ENCODE assay signal across 10 cellular contexts in the genomic region with DNA sequence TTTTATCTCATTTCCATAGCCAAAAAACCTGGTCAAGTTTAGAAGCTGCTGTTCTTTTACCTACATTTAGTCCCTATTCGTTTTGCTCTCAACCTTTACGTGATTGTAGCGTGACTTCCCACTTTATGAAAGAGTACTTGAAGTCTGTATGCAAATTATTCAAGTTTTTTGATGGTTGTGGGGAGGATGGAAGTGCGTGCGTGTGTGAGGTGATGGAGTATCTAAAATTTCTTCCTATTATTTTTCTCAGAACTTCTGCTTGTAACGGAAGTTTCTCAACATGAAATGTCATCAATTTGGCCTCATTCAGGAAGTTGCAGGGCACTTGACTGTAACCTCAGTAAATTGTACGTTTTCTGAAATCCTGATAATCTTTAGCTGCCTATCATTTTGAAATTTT.
DNase-seq lines count a peak whose midpoint lies in the region; ATAC-seq and TF ChIP-seq lines count a peak whose summit lies in the region.
"Had no signal": no experiment of that assay in that cellular context is flagged by ENCODE, and none has a peak within 500 bp of the region (broad histone marks: within the 10 kb centered on the region; RNA-seq: fewer than 3 reads in every experiment).

No MANE protein-coding gene starts in this region.

- H3K27ac ChIP-seq in gastroesophageal sphincter (no peak overlapping the region), suprapubic skin (no peak overlapping the region), psoas muscle (no peak overlapping the region)

- TF ChIP-seq CTCF in gastroesophageal sphincter (IDR thresholded peaks at IDR 0.05) (no peak), suprapubic skin (IDR thresholded peaks at IDR 0.05) (no peak), psoas muscle (IDR thresholded peaks at IDR 0.05) (no peak)

- ATAC-seq in GM21367 (IDR thresholded peaks at IDR 0.05; ENCODE audit: unreplicated experiment): peak; percentile 47
- peak; percentile 36 for ATAC-seq in gastroesophageal sphincter
- ATAC-seq in psoas muscle: no peak
- ATAC-seq: Panc1 had no signal

- H3K27me3 ChIP-seq in gastroesophageal sphincter (no peaks in the 10 kb centered on the region), suprapubic skin (no peaks in the 10 kb centered on the region), psoas muscle (ENCODE audit: insufficient read depth in 3 of 3, low read length in 2 of 3) (no peaks in the 10 kb centered on the region)

- H3K4me1 ChIP-seq in gastroesophageal sphincter: peaks cover 0 to 40% (median 3%) of the 10 kb centered on the region in 3 donors
- H3K4me1 ChIP-seq in suprapubic skin: no peaks in the 10 kb centered on the region
- no peaks in the 10 kb centered on the region for H3K4me1 ChIP-seq in psoas muscle

- TF ChIP-seq EP300 in gastroesophageal sphincter (IDR thresholded peaks at IDR 0.05): no peak
- TF ChIP-seq EP300 in suprapubic skin (IDR thresholded peaks at IDR 0.05): no peak

- intact Hi-C loops in psoas muscle (cut with DNase I): no loop called here

- H3K36me3 ChIP-seq in gastroesophageal sphincter: no peaks in the 10 kb centered on the region
- H3K36me3 ChIP-seq in suprapubic skin: no peaks in the 10 kb centered on the region
- no peaks in the 10 kb centered on the region for H3K36me3 ChIP-seq in psoas muscle (ENCODE audit: insufficient read depth in 1 of 2, low read depth in 1 of 2)

- DNase-seq in CMK (ENCODE audit: low read depth) (peak; percentile 64), SKM-1 treated with dmso at 0.1 percent for 144 hours (lab: John Stamatoyannopoulos, UW; ENCODE audit: unreplicated experiment) (peak; percentile 86), inferior parietal cortex (ENCODE audit: extremely low spot score) (no peak), mesenteric fat pad (ENCODE audit: low spot score) (no peak), suprapubic skin (ENCODE audit: low spot score in 2 of 2) (no peak), psoas muscle (no peak)
- DNase-seq: aorta had no signal

- WGBS in gastroesophageal sphincter (ENCODE audit: low coverage in 1 of 2), 2 donors: 74 to 84% methylated on average over 7 of the region's 7 CpGs
- 59% methylated on average over 7 of the region's 7 CpGs for WGBS in suprapubic skin
- 59 to 70% (median 69%) methylated on average over 7 of the region's 7 CpGs for WGBS in psoas muscle, 3 donors

- TF ChIP-seq POLR2A in gastroesophageal sphincter (IDR thresholded peaks at IDR 0.05): no peak
- TF ChIP-seq POLR2A in suprapubic skin (IDR thresholded peaks at IDR 0.05): no peak

- no peak overlapping the region for H3K4me3 ChIP-seq in gastroesophageal sphincter
- no peak overlapping the region for H3K4me3 ChIP-seq in suprapubic skin
- H3K4me3 ChIP-seq in psoas muscle: no peak overlapping the region

- H3K9me3 ChIP-seq in gastroesophageal sphincter (no peaks in the 10 kb centered on the region), suprapubic skin (no peaks in the 10 kb centered on the region), psoas muscle (no peaks in the 10 kb centered on the region)

Comparison
In these comparisons a context has a peak if more than half of its experiments do, and no peak if none do; other contexts are left out.
1. DNase-seq: peak in CMK (single experiment) and SKM-1 treated with dmso at 0.1 percent for 144 hours (single experiment); none in inferior parietal cortex (single experiment), mesenteric fat pad (single experiment), suprapubic skin (0 of 2) and psoas muscle (0 of 2).
2. ATAC-seq: peak in GM21367 (single experiment) and gastroesophageal sphincter (single experiment); none in psoas muscle (0 of 4).